Comparison of ENCODE assay signal across 1 cellular context in genomic region chr14:103879570-103880333, GRCh38.
TF ChIP-seq lines count a peak whose summit lies in the region.

No MANE protein-coding gene starts in this region.

TF ChIP-seq in HepG2, 621 proteins besides CTCF, POLR2A, EP300 and RAD21 (continued from another document and continues in another):
- TF ChIP-seq AFF4 (CRISPR knock-in tag; IDR thresholded peaks at IDR 0.05), result no peak
- TF ChIP-seq MBNL3 (CRISPR knock-in tag; conservative IDR thresholded peaks at IDR 0.05), result no peak
- TF ChIP-seq CBX1 (IDR thresholded peaks at IDR 0.05; ENCODE audit: low read depth), result peak; percentile 87
- TF ChIP-seq PAXIP1 (CRISPR knock-in tag; conservative IDR thresholded peaks at IDR 0.05), result peak; percentile 96
- no peak; the same call in 1 of the 2 replicates for TF ChIP-seq ZNF552 (CRISPR knock-in tag; IDR thresholded peaks at IDR 0.05; ENCODE audit: borderline replicate concordance)
- no peak for TF ChIP-seq ZNF180 (CRISPR knock-in tag; IDR thresholded peaks at IDR 0.05; ENCODE audit: borderline replicate concordance, low read depth)
- TF ChIP-seq PRPF4 (IDR thresholded peaks at IDR 0.05; ENCODE audit: low read depth, low read length, poor library complexity, severe bottlenecking), result peak; percentile 50
- peak; percentile 93 for TF ChIP-seq MED1 (CRISPR knock-in tag; IDR thresholded peaks at IDR 0.05)
- no peak for TF ChIP-seq CEBPZ (IDR thresholded peaks at IDR 0.05; ENCODE audit: low read length)
- no peak; the same call in 1 of the 2 replicates for TF ChIP-seq ZNF550 (CRISPR knock-in tag; IDR thresholded peaks at IDR 0.05; ENCODE audit: borderline replicate concordance)
- TF ChIP-seq CCAR2 (optimal IDR thresholded peaks at IDR 0.05; ENCODE audit: low read depth, low read length), result no peak
- TF ChIP-seq ZNF557 (CRISPR knock-in tag; IDR thresholded peaks at IDR 0.05), result no peak
- TF ChIP-seq E2F5 (CRISPR knock-in tag; conservative IDR thresholded peaks at IDR 0.05), result no peak
- TF ChIP-seq ATF7-NPFF (CRISPR knock-in tag; IDR thresholded peaks at IDR 0.05; ENCODE audit: low read depth), result peak; percentile 50; the same call in 1 of the 2 replicates
- TF ChIP-seq SP4 (CRISPR knock-in tag; IDR thresholded peaks at IDR 0.05), result peak; percentile 63; the same call in 1 of the 2 replicates
- TF ChIP-seq CBX5 (CRISPR knock-in tag; IDR thresholded peaks at IDR 0.05; ENCODE audit: borderline replicate concordance), result peak; percentile 94; the same call in 1 of the 2 replicates
- TF ChIP-seq FOXA1 (IDR thresholded peaks at IDR 0.05), result no peak
- TF ChIP-seq FOXA1 (CRISPR knock-in tag; IDR thresholded peaks at IDR 0.05), result peak; percentile 36
- no peak for TF ChIP-seq ZNF207 (IDR thresholded peaks at IDR 0.05; ENCODE audit: borderline replicate concordance)
- TF ChIP-seq ATF7 (IDR thresholded peaks at IDR 0.05), result no peak
- TF ChIP-seq ATF7 (CRISPR knock-in tag; IDR thresholded peaks at IDR 0.05), result no peak
- peak; percentile 93 for TF ChIP-seq MEF2D (CRISPR knock-in tag; IDR thresholded peaks at IDR 0.05)
- TF ChIP-seq TSC22D2 (CRISPR knock-in tag; IDR thresholded peaks at IDR 0.05; ENCODE audit: borderline replicate concordance), result no peak
- peak; percentile 86 for TF ChIP-seq ZNF792 (CRISPR knock-in tag; IDR thresholded peaks at IDR 0.05)
- no peak for TF ChIP-seq SMAD1 (CRISPR knock-in tag; IDR thresholded peaks at IDR 0.05; ENCODE audit: borderline replicate concordance, low read depth)
- TF ChIP-seq SOX13 (IDR thresholded peaks at IDR 0.05), result no peak; the same call in 1 of the 2 replicates
- TF ChIP-seq SOX13 (CRISPR knock-in tag; conservative IDR thresholded peaks at IDR 0.05 in 1 of 2, IDR thresholded peaks at IDR 0.05 in 1 of 2), result peak in 1 of 2 experiments; percentile 90; a peak in 2 of 4 replicates
- no peak for TF ChIP-seq NR3C1 (CRISPR knock-in tag; IDR thresholded peaks at IDR 0.05)
- TF ChIP-seq REPIN1 (CRISPR knock-in tag; IDR thresholded peaks at IDR 0.05; ENCODE audit: borderline replicate concordance, low read depth), result 0 out of 2 replicates have a peak, but pooled peaks have one; percentile 41
- TF ChIP-seq CBFB (CRISPR knock-in tag; IDR thresholded peaks at IDR 0.05), result no peak
- TF ChIP-seq XRCC5 (optimal IDR thresholded peaks at IDR 0.05; ENCODE audit: low read length), result peak; percentile 49
- peak; percentile 45 for TF ChIP-seq ZNF407 (CRISPR knock-in tag; IDR thresholded peaks at IDR 0.05; ENCODE audit: not compliant biosample characterization)
- TF ChIP-seq ZMAT3 (CRISPR knock-in tag; conservative IDR thresholded peaks at IDR 0.05), result 0 out of 2 replicates have a peak, but pooled peaks have one; percentile 61
- no peak for TF ChIP-seq PREB (CRISPR knock-in tag; IDR thresholded peaks at IDR 0.05)
- TF ChIP-seq HNF4G (IDR thresholded peaks at IDR 0.05; ENCODE audit: borderline replicate concordance, low read depth, low read length), result peak; percentile 71
- TF ChIP-seq HNF4G (CRISPR knock-in tag; IDR thresholded peaks at IDR 0.05; ENCODE audit: borderline replicate concordance, low read depth), result peak; percentile 65
- TF ChIP-seq GTF2F1 (IDR thresholded peaks at IDR 0.05; ENCODE audit: low read length), result no peak
- TF ChIP-seq MYPOP (CRISPR knock-in tag; IDR thresholded peaks at IDR 0.05), result no peak; the same call in none of the 2 replicates
